29 cellular contexts compared by ENCODE assay signal in the genomic region with DNA sequence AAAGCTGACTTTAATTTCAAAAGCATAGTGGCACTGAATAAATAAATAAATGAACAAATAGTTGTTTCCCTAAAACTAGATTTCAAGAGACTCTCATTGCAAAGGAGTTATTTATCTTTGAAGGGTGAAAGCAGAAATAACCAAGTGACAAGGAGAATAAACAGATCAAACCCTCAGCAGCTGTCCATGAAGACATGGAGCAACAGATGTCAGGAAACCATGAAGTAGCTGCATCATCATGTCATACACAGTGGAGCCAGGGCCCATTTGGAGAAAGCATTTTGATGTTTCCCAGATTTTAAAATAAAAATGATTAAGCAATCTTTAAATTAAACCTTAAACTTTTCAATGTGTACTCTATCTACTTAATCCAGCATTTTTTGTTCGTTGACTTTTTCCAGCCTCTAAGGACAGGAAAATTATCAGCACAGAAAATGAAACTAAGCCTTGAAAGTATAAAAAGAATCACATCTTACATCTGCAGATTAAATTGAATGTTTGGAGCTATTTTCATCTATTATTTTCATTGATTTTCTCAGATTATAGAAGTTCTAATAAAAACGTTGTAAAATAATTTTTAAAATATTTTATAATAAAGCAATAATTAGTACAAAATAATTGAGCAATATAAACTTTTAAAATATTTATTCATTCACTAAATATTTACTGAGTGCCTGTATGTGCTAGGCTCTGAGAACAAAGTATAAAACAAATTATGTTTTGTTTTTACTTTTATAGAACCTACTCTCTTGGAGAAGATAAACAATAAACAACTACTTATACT.
"Had no signal": no experiment of that assay in that cellular context is flagged by ENCODE, and none has a peak within 500 bp of the region (broad histone marks: within the 10 kb centered on the region; RNA-seq: fewer than 3 reads in every experiment).

No MANE protein-coding gene starts in this region.

- FAIRE-seq: endothelial cell of umbilical vein had no signal

- H3K9me3 ChIP-seq: adrenal gland, ascending aorta, neutrophil, thyroid gland had no signal

- H2AFZ ChIP-seq: parathyroid adenoma had no signal

- H3K4me3 Mint-ChIP-seq: activated naive CD8-positive, alpha-beta T cell; activated T-cell treated with anti-CD3 and anti-CD28 coated beads, Interleukin-2, amount 50 U/mL, for 24 hours; nephron; stimulated activated naive CD8-positive, alpha-beta T cell treated with anti-CD3 and anti-CD28 coated beads, Interleukin-15, Interleukin-2, amounts not matched to agents 100 ng/mL and 50 ng/mL, for 24 hours had no signal

- ATAC-seq: esophagus mucosa, left ventricle myocardium superior, right cardiac atrium had no signal

- H3K27ac Mint-ChIP-seq: activated naive CD8-positive, alpha-beta T cell; activated T-cell treated with anti-CD3 and anti-CD28 coated beads, Interleukin-2, amount 50 U/mL, for 24 hours; activated T-helper 2 cell treated with anti-CD3 and anti-CD28 coated beads, Interferon-gamma antibody, Interleukin-2, Interleukin-4, amounts not matched to agents 10 μg/mL and 5 μg/mL and 100 μg/mL, durations not matched to agents 14 hours and 24 hours and 36 hours; nephron; stimulated activated naive CD8-positive, alpha-beta T cell treated with anti-CD3 and anti-CD28 coated beads, Interleukin-15, Interleukin-2, amounts not matched to agents 100 ng/mL and 50 ng/mL, for 24 hours had no signal

- H3K4me1 ChIP-seq: adrenal gland, ascending aorta, parathyroid adenoma had no signal

- H3K9ac ChIP-seq: parathyroid adenoma had no signal

- H3K79me2 ChIP-seq: parathyroid adenoma had no signal

- H3K36me3 ChIP-seq: adrenal gland, ascending aorta, brain microvascular endothelial cell, neutrophil, thyroid gland had no signal

- DNase-seq: activated CD8-positive, alpha-beta memory T cell treated with anti-CD3 and anti-CD28 coated beads for 24 hours; activated CD8-positive, alpha-beta memory T cell treated with anti-CD3 and anti-CD28 coated beads, Interleukin-2, amount 50 U/mL, for 4 hours; activated naive CD4-positive, alpha-beta T cell; activated T-cell treated with anti-CD3 and anti-CD28 coated beads, Interleukin-2, amount 50 U/mL, for 24 hours; adrenal gland; brain microvascular endothelial cell; caudate nucleus; dermis blood vessel endothelial cell; effector CD8-positive, alpha-beta T cell; foreskin melanocyte; glutamatergic neuron; hippocampal formation; left ventricle myocardium superior; mammary epithelial cell; midbrain; right cardiac atrium; stimulated activated CD4-positive, alpha-beta T cell treated with anti-CD3 and anti-CD28 coated beads, Interleukin-1b, Interleukin-23, amount 100 ng/mL, for 48 hours; substantia nigra; T-helper 2 cell; thyroid gland had no signal

- H3K27ac ChIP-seq: adrenal gland, ascending aorta, brain microvascular endothelial cell, neutrophil, parathyroid adenoma, thyroid gland had no signal

- H3K27me3 Mint-ChIP-seq: activated naive CD8-positive, alpha-beta T cell; activated T-cell treated with anti-CD3 and anti-CD28 coated beads, Interleukin-2, amount 50 U/mL, for 24 hours; stimulated activated naive CD8-positive, alpha-beta T cell treated with anti-CD3 and anti-CD28 coated beads, Interleukin-15, Interleukin-2, amounts not matched to agents 100 ng/mL and 50 ng/mL, for 24 hours had no signal

- H3K27me3 ChIP-seq: adrenal gland, ascending aorta, brain microvascular endothelial cell, neutrophil, thyroid gland had no signal

- H3K4me3 ChIP-seq: adrenal gland, ascending aorta, thyroid gland had no signal
